ENCODE assay signal across 10 cellular contexts in genomic region chr22:18890510-18891192, GRCh38. TPM values are rescaled to one million over a fixed set of nuclear protein-coding genes. Genes with fewer than 3 reads are reported as not detected.
DNase-seq lines count a peak whose midpoint lies in the region; ATAC-seq, FAIRE-seq and TF ChIP-seq lines count a peak whose summit lies in the region.
"Not testable (repeated sequence)": the region's sequence is repeated elsewhere in the genome, so short reads cannot be mapped to it uniquely, and the experiment has no call there.
"Had no signal": no experiment of that assay in that cellular context is flagged by ENCODE, and none has a peak within 500 bp of the region (broad histone marks: within the 10 kb centered on the region; RNA-seq: fewer than 3 reads in every experiment).

No MANE protein-coding gene starts in this region.

- not testable (repeated sequence) for H3K4me1 ChIP-seq in pancreas

- peak; percentile 58 for ATAC-seq in GM21367 (IDR thresholded peaks at IDR 0.05; ENCODE audit: unreplicated experiment)
- peak; percentile 79 for ATAC-seq in HG02623 (IDR thresholded peaks at IDR 0.05; ENCODE audit: unreplicated experiment)
- ATAC-seq in Right ventricle myocardium inferior: peak; percentile 72
- ATAC-seq in pancreas: not testable (repeated sequence)

- FAIRE-seq in GM18507 (lab: Jason Lieb, UNC) (peak; percentile 100), RCC 7860 (lab: Jason Lieb, UNC) (peak; percentile 96), bronchial epithelial cell (lab: Jason Lieb, UNC) (peak; percentile 96), pancreas (lab: Jason Lieb, UNC) (peak; percentile 99)

- H3K27me3 ChIP-seq in bronchial epithelial cell (ENCODE audit: control insufficient read depth, insufficient read depth, low read length); pancreas: not testable (repeated sequence)

- TF ChIP-seq CTCF in bronchial epithelial cell (IDR thresholded peaks at IDR 0.05; ENCODE audit: insufficient read depth, low read length, severe bottlenecking); pancreas (IDR thresholded peaks at IDR 0.05): not testable (repeated sequence)

- intact Hi-C loops in Right ventricle myocardium inferior (cut with DNase I); pancreas (cut with DNase I): not testable (repeated sequence)

- not testable (repeated sequence) for H3K36me3 ChIP-seq in bronchial epithelial cell (ENCODE audit: control insufficient read depth, insufficient read depth, low read length); pancreas

- WGBS in pancreas, 2 donors: no CpG with 5 or more reads among the region's 5 CpGs

- not testable (repeated sequence) for DNase-seq in GM18507 (ENCODE audit: extremely low spot score, insufficient read length, low read depth); RCC 7860 (ENCODE audit: low spot score); bronchial epithelial cell (ENCODE audit: low read depth); Right ventricle myocardium inferior (ENCODE audit: missing footprints); pancreas

- H3K9me3 ChIP-seq in pancreas: not testable (repeated sequence)

- not testable (repeated sequence) for H3K27ac ChIP-seq in pancreas

- H3K4me3 ChIP-seq in bronchial epithelial cell (ENCODE audit: low read depth, low read length); pancreas: not testable (repeated sequence)

RNA-seq across cellular contexts. Expression of gene DGCR6, which starts 15.5 kb away (rescaled TPM):
- total RNA-seq in bronchial epithelial cell: 1.8 and 7.9 TPM in 2 replicates
- 8.0 TPM for total RNA-seq in Right ventricle myocardium inferior
- 1 to 10 TPM in 4 of 6 donors, under 1 TPM in 2; 0.76 to 4.1 (median 1.7) TPM for total RNA-seq in pancreas
- polyA plus RNA-seq in pancreas: 1 to 10 TPM; 2.2 to 2.6 TPM

RNA-seq across cellular contexts. Expression of gene PRODH, which starts 45.4 kb away (rescaled TPM):
- total RNA-seq in bronchial epithelial cell (5.0 and 52.6 TPM in 2 replicates), Right ventricle myocardium inferior (7.4 TPM), pancreas (1 to 10 TPM in 2 of 6 donors, under 1 TPM in 4; 0.35 to 4.1 (median 0.78) TPM)
- polyA plus RNA-seq in pancreas: 1 to 10 TPM in 1 of 2 donors, under 1 TPM in 1; 0.65 to 1.7 TPM
- total RNA-seq: T-helper 17 cell had no signal
- polyA plus RNA-seq: AG04450, CD14-positive monocyte had no signal
